Comparison of ENCODE assay signal across 11 cellular contexts in the genomic region with DNA sequence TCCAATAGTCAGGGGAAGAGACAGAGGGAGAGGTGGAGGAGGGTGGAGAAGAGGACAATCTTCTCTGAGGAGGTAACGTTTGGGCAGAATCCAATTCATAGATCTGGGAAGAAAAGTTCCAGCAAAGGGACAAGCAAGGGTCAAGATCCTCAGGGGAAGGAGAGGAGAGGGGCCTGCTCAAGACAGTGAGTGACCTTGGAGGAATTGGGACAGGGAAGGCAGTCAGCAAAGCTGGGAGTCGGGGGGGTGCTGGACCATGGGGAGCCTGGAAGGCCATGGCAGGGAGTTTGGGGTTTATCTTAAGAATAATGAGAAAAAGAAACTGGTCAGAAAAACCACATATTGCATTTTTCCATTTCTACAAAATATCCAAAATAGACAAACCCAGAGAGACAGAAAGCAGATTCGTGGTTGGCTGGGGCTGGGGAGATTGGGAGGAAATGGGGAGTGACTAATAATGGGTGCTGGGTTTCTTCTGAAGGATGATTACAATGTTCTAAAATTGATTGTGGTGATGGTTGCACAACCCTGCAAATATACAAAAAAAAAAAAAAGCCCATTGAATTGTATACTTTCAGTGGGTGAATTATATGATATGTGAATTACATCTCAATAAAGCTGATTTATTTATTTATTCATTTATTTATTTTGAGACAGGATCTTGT. TPM values are rescaled to one million over a fixed set of nuclear protein-coding genes. Genes with fewer than 3 reads are reported as not detected.
DNase-seq lines count a peak whose midpoint lies in the region; TF ChIP-seq lines count a peak whose summit lies in the region.
"Had no signal": no experiment of that assay in that cellular context is flagged by ENCODE, and none has a peak within 500 bp of the region (broad histone marks: within the 10 kb centered on the region; RNA-seq: fewer than 3 reads in every experiment).

No MANE protein-coding gene starts in this region.

- no peak overlapping the region for H3K27ac ChIP-seq in neuronal stem cell (replicated peaks; ENCODE audit: low read length)
- H3K27ac ChIP-seq: lower lobe of right lung, upper lobe of right lung had no signal

- H4K8ac ChIP-seq in neuronal stem cell (ENCODE audit: low read depth, low read length) = no peak overlapping the region

- TF ChIP-seq CTCF in GM12865 (IDR thresholded peaks at IDR 0.05; ENCODE audit: insufficient read depth, low read depth, low read length, missing control alignments) = no peak

- no peaks in the 10 kb centered on the region for H3K79me1 ChIP-seq in neuronal stem cell (ENCODE audit: low read depth, low read length)

- no peaks in the 10 kb centered on the region for H3K9me3 ChIP-seq in neuronal stem cell (replicated peaks in 1 of 2; ENCODE audit: control insufficient read depth in 2 of 2, insufficient read depth in 1 of 2, low read depth in 1 of 2, low read length in 2 of 2)
- H3K9me3 ChIP-seq: lower lobe of right lung, upper lobe of right lung had no signal

- H3K9ac ChIP-seq in neuronal stem cell (ENCODE audit: low read depth, low read length, poor library complexity) = no peak overlapping the region

- no peak overlapping the region for H3K18ac ChIP-seq in neuronal stem cell (ENCODE audit: low read length)

- no peak overlapping the region for H2BK15ac ChIP-seq in neuronal stem cell (ENCODE audit: low read length)

- no peak overlapping the region for H2BK12ac ChIP-seq in neuronal stem cell (ENCODE audit: low read length)

- no peak overlapping the region for H3K4me2 ChIP-seq in neuronal stem cell (ENCODE audit: insufficient read depth, low read length, poor library complexity, severe bottlenecking)

- H3K4me1 ChIP-seq in neuronal stem cell (ENCODE audit: control insufficient read depth in 2 of 2, insufficient read depth in 1 of 2, low read depth in 1 of 2, low read length in 2 of 2) = peaks cover 3 to 8% of the 10 kb centered on the region in 2 donors

- no peak overlapping the region for H2AFZ ChIP-seq in neuronal stem cell (ENCODE audit: low read length)

- H4K91ac ChIP-seq in neuronal stem cell (ENCODE audit: low read depth, low read length, poor library complexity) = no peak overlapping the region

- no peak overlapping the region for H3K4ac ChIP-seq in neuronal stem cell (ENCODE audit: low read length)

- H2AK5ac ChIP-seq in neuronal stem cell (ENCODE audit: low read depth, low read length) = no peak overlapping the region

- DNase-seq in AG08395 (ENCODE audit: low spot score) = peak; percentile 35
- peak; percentile 65 for DNase-seq in GM12865 (ENCODE audit: low read depth)
- DNase-seq in SIG-M5 treated with dmso at 0.1 percent for 504 hours (lab: John Stamatoyannopoulos, UW; ENCODE audit: unreplicated experiment) = peak; percentile 87
- DNase-seq in fibroblast of peridontal ligament (ENCODE audit: extremely low read depth) = peak; percentile 76
- no peak for DNase-seq in NCI-H345 treated with DMSO at 0.1 percent for 48 hours (lab: John Stamatoyannopoulos, UW; ENCODE audit: unreplicated experiment)
- DNase-seq in SKM-1 (lab: John Stamatoyannopoulos, UW; ENCODE audit: unreplicated experiment) = no peak
- no peak for DNase-seq in NCI-H1436 (lab: John Stamatoyannopoulos, UW)
- DNase-seq in neuronal stem cell (ENCODE audit: low spot score) = no peak
- DNase-seq: lower lobe of right lung, NCI-H2029, upper lobe of right lung had no signal

- peaks cover 0 to 1% of the 10 kb centered on the region in 2 donors for H3K36me3 ChIP-seq in neuronal stem cell (replicated peaks in 1 of 2; ENCODE audit: control insufficient read depth in 2 of 2, insufficient read depth in 2 of 2, low read length in 2 of 2)
- H3K36me3 ChIP-seq: upper lobe of right lung had no signal

- H3K4me3 ChIP-seq in GM12865 (ENCODE audit: low read depth, low read length) = no peak overlapping the region
- no peak overlapping the region for H3K4me3 ChIP-seq in neuronal stem cell (ENCODE audit: low read length in 2 of 2)
- H3K4me3 ChIP-seq: lower lobe of right lung, upper lobe of right lung had no signal

- no CpG with 5 or more reads among the region's 3 CpGs for WGBS in neuronal stem cell (ENCODE audit: extremely low coverage in 2 of 2, insufficient read length in 2 of 2, insufficient replicate concordance in 1 of 2), 2 donors

- H2BK120ac ChIP-seq in neuronal stem cell (ENCODE audit: low read depth, low read length) = no peak overlapping the region

- H2BK5ac ChIP-seq in neuronal stem cell (ENCODE audit: low read length) = no peak overlapping the region

- no peak overlapping the region for H3K23ac ChIP-seq in neuronal stem cell (ENCODE audit: low read depth, low read length, poor library complexity)

- no peak overlapping the region for H3K14ac ChIP-seq in neuronal stem cell (ENCODE audit: low read length)

- H3K27me3 ChIP-seq in neuronal stem cell (ENCODE audit: control insufficient read depth in 3 of 3, insufficient read depth in 3 of 3, low read depth in 1 of 3, low read length in 3 of 3) = no peaks in the 10 kb centered on the region
- H3K27me3 ChIP-seq: upper lobe of right lung had no signal

RNA-seq across cellular contexts. Expression of a gene that starts 19.6 kb away (rescaled TPM):
- polyA plus RNA-seq in neuronal stem cell (2013, experiment 1 of 2) = 655 TPM
- polyA plus RNA-seq in neuronal stem cell (2013, experiment 2 of 2) = 647 TPM

RNA-seq across cellular contexts. Expression of a gene that starts 50.1 kb away (rescaled TPM):
- polyA plus RNA-seq in neuronal stem cell (2013, experiment 1 of 2) = 6.6 TPM
- polyA plus RNA-seq in neuronal stem cell (2013, experiment 2 of 2) = 6.6 TPM

Comparison
In these comparisons a context has a peak if more than half of its experiments do, and no peak if none do; other contexts are left out.
1. DNase-seq: peak in AG08395 (single experiment), GM12865 (single experiment), SIG-M5 treated with dmso at 0.1 percent for 504 hours (single experiment) and fibroblast of peridontal ligament (single experiment); none in NCI-H345 treated with DMSO at 0.1 percent for 48 hours (single experiment), SKM-1 (single experiment), NCI-H1436 (single experiment) and neuronal stem cell (single experiment).